Comparison of ENCODE assay signal across 2 cellular contexts in the genomic region with DNA sequence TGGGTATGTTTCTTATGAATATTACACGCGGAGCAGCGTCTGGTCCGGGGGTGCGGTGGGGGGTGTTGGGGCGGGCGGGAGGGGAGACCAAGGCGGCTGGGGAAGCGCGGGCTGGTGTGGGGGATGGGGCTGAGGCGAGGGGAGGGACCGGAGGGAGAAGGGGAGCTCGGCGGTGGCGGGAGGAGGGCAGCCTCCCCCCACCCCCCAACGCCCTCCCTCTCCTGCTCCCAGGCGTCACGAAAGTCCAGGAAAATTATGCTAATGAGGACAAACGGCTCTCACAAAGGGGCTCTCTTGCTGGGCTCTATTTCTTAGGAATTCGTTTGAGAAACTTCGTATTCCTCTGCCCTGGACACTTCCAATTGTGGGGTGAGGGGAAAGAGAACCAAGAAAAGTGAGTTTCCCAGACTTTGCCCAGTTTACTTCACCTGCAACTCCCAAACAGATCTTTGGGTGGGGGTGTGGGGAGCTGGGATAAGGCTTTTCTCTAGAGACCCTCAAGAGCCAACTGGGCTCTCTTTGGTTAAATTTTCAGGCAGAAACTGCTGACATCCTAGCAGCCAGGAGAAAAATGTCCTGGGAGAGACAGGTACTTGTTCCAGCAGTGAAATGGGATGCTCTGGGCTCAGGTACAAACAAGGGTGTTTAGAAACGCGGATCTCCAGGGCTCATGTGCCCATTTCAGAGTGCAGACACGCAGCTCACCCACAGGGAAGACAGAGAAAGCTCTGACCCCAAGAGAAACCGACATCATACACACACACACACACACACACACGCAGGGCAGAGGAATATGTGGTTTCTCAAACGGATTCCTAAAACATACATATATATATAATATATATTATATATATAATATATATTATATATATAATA.
A peak's percentile ranks its signal among the peaks of the same experiment; 100 is the strongest.
TF ChIP-seq lines count a peak whose summit lies in the region.

No MANE protein-coding gene starts in this region.

TF ChIP-seq in SK-N-SH, 30 proteins besides CTCF, POLR2A, EP300 and RAD21:
- TF ChIP-seq FOSL2 (IDR thresholded peaks at IDR 0.05; ENCODE audit: borderline replicate concordance, low read depth), result no peak
- TF ChIP-seq NRF1 (IDR thresholded peaks at IDR 0.05; ENCODE audit: low read depth, low read length), result no peak
- TF ChIP-seq, protein P1, sequence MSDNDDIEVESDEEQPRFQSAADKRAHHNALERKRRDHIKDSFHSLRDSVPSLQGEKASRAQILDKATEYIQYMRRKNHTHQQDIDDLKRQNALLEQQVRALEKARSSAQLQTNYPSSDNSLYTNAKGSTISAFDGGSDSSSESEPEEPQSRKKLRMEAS (IDR thresholded peaks at IDR 0.05; ENCODE audit: low read depth), result no peak
- TF ChIP-seq EZH2phosphoT487 (IDR thresholded peaks at IDR 0.05; ENCODE audit: borderline replicate concordance, low read depth), result 0 out of 2 replicates have a peak, but pooled peaks have one; percentile 39
- TF ChIP-seq, protein P2, sequence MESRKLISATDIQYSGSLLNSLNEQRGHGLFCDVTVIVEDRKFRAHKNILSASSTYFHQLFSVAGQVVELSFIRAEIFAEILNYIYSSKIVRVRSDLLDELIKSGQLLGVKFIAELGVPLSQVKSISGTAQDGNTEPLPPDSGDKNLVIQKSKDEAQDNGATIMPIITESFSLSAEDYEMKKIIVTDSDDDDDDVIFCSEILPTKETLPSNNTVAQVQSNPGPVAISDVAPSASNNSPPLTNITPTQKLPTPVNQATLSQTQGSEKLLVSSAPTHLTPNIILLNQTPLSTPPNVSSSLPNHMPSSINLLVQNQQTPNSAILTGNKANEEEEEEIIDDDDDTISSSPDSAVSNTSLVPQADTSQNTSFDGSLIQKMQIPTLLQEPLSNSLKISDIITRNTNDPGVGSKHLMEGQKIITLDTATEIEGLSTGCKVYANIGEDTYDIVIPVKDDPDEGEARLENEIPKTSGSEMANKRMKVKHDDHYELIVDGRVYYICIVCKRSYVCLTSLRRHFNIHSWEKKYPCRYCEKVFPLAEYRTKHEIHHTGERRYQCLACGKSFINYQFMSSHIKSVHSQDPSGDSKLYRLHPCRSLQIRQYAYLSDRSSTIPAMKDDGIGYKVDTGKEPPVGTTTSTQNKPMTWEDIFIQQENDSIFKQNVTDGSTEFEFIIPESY (IDR thresholded peaks at IDR 0.05; ENCODE audit: borderline replicate concordance, low read depth), result no peak
- TF ChIP-seq FOXM1 (IDR thresholded peaks at IDR 0.05; ENCODE audit: low read depth), result no peak
TF ChIP-seq in SK-N-SH: peak in this region for 1.

TF ChIP-seq in SK-N-SH treated with all-trans-retinoic acid at 6 μM for 48 hours, 23 proteins besides CTCF, POLR2A, EP300 and RAD21:
- TF ChIP-seq TOX (CRISPR knock-in tag; IDR thresholded peaks at IDR 0.05; ENCODE audit: borderline replicate concordance), result no peak
